In genomic region chr9:79302569-79302968, GRCh38 we compare ENCODE assay signal across 20 cellular contexts.
DNase-seq lines count a peak whose midpoint lies in the region; ATAC-seq and TF ChIP-seq lines count a peak whose summit lies in the region.
"Had no signal": no experiment of that assay in that cellular context is flagged by ENCODE, and none has a peak within 500 bp of the region (broad histone marks: within the 10 kb centered on the region; RNA-seq: fewer than 3 reads in every experiment).

No MANE protein-coding gene starts in this region.

- no peaks in the 10 kb centered on the region for H4K20me1 ChIP-seq in Loucy (ENCODE audit: insufficient read depth, low read length, poor library complexity, severe bottlenecking)
- H4K20me1 ChIP-seq: BLaER1 had no signal

- no peak for TF ChIP-seq EP300 in ovary (IDR thresholded peaks at IDR 0.05)

- H3K4me1 Mint-ChIP-seq in endodermal cell (peaks cover 23% of the 10 kb centered on the region), T-cell (no peaks in the 10 kb centered on the region)
- H3K4me1 Mint-ChIP-seq: B cell; CD4-positive, CD25-positive, alpha-beta regulatory T cell had no signal

- H3K9me2 ChIP-seq in Loucy (replicated peaks; ENCODE audit: low read depth, low read length), result no peaks in the 10 kb centered on the region

- no peak overlapping the region for H3K4me2 ChIP-seq in Loucy (ENCODE audit: low read depth, low read length, poor library complexity, severe bottlenecking)
- H3K4me2 ChIP-seq: BLaER1 had no signal

- WGBS in endodermal cell (ENCODE audit: insufficient coverage in 1 of 2, insufficient read length in 1 of 2), 2 experiments, result 60 to 93% methylated on average over 2 to 4 of the region's 4 CpGs
- 24 to 38% (median 30%) methylated on average over 4 of the region's 4 CpGs for WGBS in ovary, 3 donors

- no peak for ATAC-seq in T-cell (replicated peaks in 1 of 4)
- ATAC-seq in gastrocnemius medialis, result no peak
- ATAC-seq: CD8-positive, alpha-beta T cell; GM12878 had no signal

- H3K9me3 ChIP-seq in Loucy (ENCODE audit: insufficient read depth, low read depth, low read length) (no peaks in the 10 kb centered on the region), endodermal cell (ENCODE audit: control insufficient read depth, low read length) (no peaks in the 10 kb centered on the region), ovary (no peaks in the 10 kb centered on the region), gastrocnemius medialis (no peaks in the 10 kb centered on the region)
- H3K9me3 ChIP-seq: BLaER1, Caco-2, HAP-1 had no signal

- in situ Hi-C loops in gastrocnemius medialis (cut with MboI; ENCODE audit: low sequenced_read_pairs in 4 of 4), result no loop called here

- POLR2A ChIA-PET in T-cell (lab: Charles Lee), result no interaction called here

- H3K4me1 ChIP-seq in Loucy (ENCODE audit: insufficient read depth, low read length, poor library complexity, severe bottlenecking), result no peaks in the 10 kb centered on the region
- peaks cover 15% of the 10 kb centered on the region for H3K4me1 ChIP-seq in endodermal cell (ENCODE audit: control insufficient read depth, insufficient read depth, low read length)
- H3K4me1 ChIP-seq in ovary (ENCODE audit: insufficient read depth), result no peaks in the 10 kb centered on the region
- H3K4me1 ChIP-seq in gastrocnemius medialis, result no peaks in the 10 kb centered on the region
- H3K4me1 ChIP-seq: BLaER1, Caco-2 had no signal

- TF ChIP-seq POLR2A in ovary (IDR thresholded peaks at IDR 0.05) (no peak), gastrocnemius medialis (IDR thresholded peaks at IDR 0.05) (no peak)

- H3K36me3 ChIP-seq in Loucy (ENCODE audit: insufficient read depth, low read length) (no peaks in the 10 kb centered on the region), endodermal cell (ENCODE audit: control insufficient read depth, insufficient read depth, low read length) (no peaks in the 10 kb centered on the region), ovary (no peaks in the 10 kb centered on the region), gastrocnemius medialis (no peaks in the 10 kb centered on the region)
- H3K36me3 ChIP-seq: BLaER1, HAP-1 had no signal

- H3K27me3 Mint-ChIP-seq in endodermal cell (ENCODE audit: insufficient read depth) (no peaks in the 10 kb centered on the region), T-cell (no peaks in the 10 kb centered on the region)
- H3K27me3 Mint-ChIP-seq: B cell; CD4-positive, CD25-positive, alpha-beta regulatory T cell had no signal

- DNase-seq in NCI-H1092 treated with DMSO at 0.1 percent for 48 hours (lab: John Stamatoyannopoulos, UW) (peak; percentile 3), NCI-H1092 (lab: John Stamatoyannopoulos, UW) (no peak), endodermal cell (no peak), ovary (no peak), T-cell (no peak), gastrocnemius medialis (no peak)
- DNase-seq: Caco-2; CD4-positive, CD25-positive, alpha-beta regulatory T cell; CD8-positive, alpha-beta T cell; DMS153; EL; GDM1; GM23248 had no signal

- H3K4me3 ChIP-seq in Loucy (ENCODE audit: low read length, poor library complexity, severe bottlenecking), result no peak overlapping the region
- H3K4me3 ChIP-seq in endodermal cell (ENCODE audit: low read length), result no peak overlapping the region
- H3K4me3 ChIP-seq in ovary, result no peak overlapping the region
- H3K4me3 ChIP-seq in gastrocnemius medialis, result no peak overlapping the region
- H3K4me3 ChIP-seq: BLaER1, GM12878, GM23248, HAP-1 had no signal

- no peak overlapping the region for H3K4me3 Mint-ChIP-seq in endodermal cell
- H3K4me3 Mint-ChIP-seq in T-cell, result no peak overlapping the region
- H3K4me3 Mint-ChIP-seq: B cell; CD4-positive, CD25-positive, alpha-beta regulatory T cell; CD8-positive, alpha-beta T cell had no signal

- intact Hi-C loops in ovary (cut with DNase I) (no loop called here), gastrocnemius medialis (cut with DNase I; ENCODE audit: low total_unique reads) (no loop called here)

- no peaks in the 10 kb centered on the region for H3K36me3 Mint-ChIP-seq in endodermal cell (ENCODE audit: low read depth)
- H3K36me3 Mint-ChIP-seq in T-cell, result no peaks in the 10 kb centered on the region
- H3K36me3 Mint-ChIP-seq: CD4-positive, CD25-positive, alpha-beta regulatory T cell; CD8-positive, alpha-beta T cell had no signal

- peak overlapping the region; percentile 14 for H3K27ac Mint-ChIP-seq in endodermal cell
- H3K27ac Mint-ChIP-seq in T-cell, result no peak overlapping the region
- H3K27ac Mint-ChIP-seq: B cell; CD4-positive, CD25-positive, alpha-beta regulatory T cell; CD8-positive, alpha-beta T cell had no signal

- TF ChIP-seq CTCF in Loucy (conservative IDR thresholded peaks at IDR 0.05; ENCODE audit: low read length) (no peak), endodermal cell (conservative IDR thresholded peaks at IDR 0.05) (no peak), ovary (IDR thresholded peaks at IDR 0.05) (no peak), gastrocnemius medialis (IDR thresholded peaks at IDR 0.05 in 4 of 5, conservative IDR thresholded peaks at IDR 0.05 in 1 of 5) (no peak)

- no peaks in the 10 kb centered on the region for H3F3A ChIP-seq in Loucy (ENCODE audit: low read depth)

- H3K27me3 ChIP-seq in Loucy (ENCODE audit: insufficient read depth, low read length, poor library complexity, severe bottlenecking), result no peaks in the 10 kb centered on the region
- no peaks in the 10 kb centered on the region for H3K27me3 ChIP-seq in endodermal cell (ENCODE audit: control insufficient read depth, insufficient read depth, low read length, poor library complexity, severe bottlenecking)
- no peaks in the 10 kb centered on the region for H3K27me3 ChIP-seq in ovary
- H3K27me3 ChIP-seq in gastrocnemius medialis, result no peaks in the 10 kb centered on the region
- H3K27me3 ChIP-seq: BLaER1 had no signal

- H3K9me3 Mint-ChIP-seq in endodermal cell (no peaks in the 10 kb centered on the region), T-cell (no peaks in the 10 kb centered on the region)
- H3K9me3 Mint-ChIP-seq: CD4-positive, CD25-positive, alpha-beta regulatory T cell; CD8-positive, alpha-beta T cell had no signal

- 0 out of 2 replicates have a peak overlapping the region, but pooled peaks have one; percentile 12 for H2AFZ ChIP-seq in Loucy (ENCODE audit: low read length)
- H2AFZ ChIP-seq: GM23248 had no signal

- CTCF ChIA-PET in T-cell (lab: Charles Lee), result no interaction called here

- H3K27ac ChIP-seq in endodermal cell (ENCODE audit: low read depth, low read length), result no peak overlapping the region
- H3K27ac ChIP-seq in ovary, result no peak overlapping the region
- no peak overlapping the region for H3K27ac ChIP-seq in gastrocnemius medialis
- H3K27ac ChIP-seq: 22Rv1, BLaER1, C4-2B, GM23248 had no signal

- H3K9ac ChIP-seq in Loucy (ENCODE audit: low read depth, low read length, poor library complexity, severe bottlenecking) (no peak overlapping the region), endodermal cell (ENCODE audit: extremely low read depth, low read length, poor library complexity, severe bottlenecking) (no peak overlapping the region)
- H3K9ac ChIP-seq: BLaER1, GM23248 had no signal

- H3K79me2 ChIP-seq in Loucy (ENCODE audit: insufficient read depth, low read length), result no peaks in the 10 kb centered on the region
